Comparison of ENCODE assay signal across 1 cellular context in genomic region chr19:13841339-13842293, GRCh38.
A peak's percentile ranks its signal among the peaks of the same experiment; 100 is the strongest.
TF ChIP-seq lines count a peak whose summit lies in the region.

No MANE protein-coding gene starts in this region.

TF ChIP-seq in K562, 482 proteins besides CTCF, POLR2A, EP300 and RAD21 (continued from another document and continues in another):
- no peak for TF ChIP-seq ZNF318 (IDR thresholded peaks at IDR 0.05; ENCODE audit: borderline replicate concordance in 1 of 2, low read depth in 1 of 2)
- TF ChIP-seq CHD2 (IDR thresholded peaks at IDR 0.05; ENCODE audit: low read depth, low read length): peak; percentile 8; the same call in 1 of the 2 replicates
- peak; percentile 37; the same call in 1 of the 2 replicates for TF ChIP-seq MYC (IDR thresholded peaks at IDR 0.05; ENCODE audit: low read depth, low read length)
- no peak for TF ChIP-seq MYC (CRISPR knock-in tag; IDR thresholded peaks at IDR 0.05; ENCODE audit: borderline replicate concordance, low read depth)
- no peak for TF ChIP-seq MXD1 (CRISPR knock-in tag; IDR thresholded peaks at IDR 0.05; ENCODE audit: borderline replicate concordance, poor library complexity, severe bottlenecking)
- TF ChIP-seq NRF1 (conservative IDR thresholded peaks at IDR 0.05 in 1 of 2, IDR thresholded peaks at IDR 0.05 in 1 of 2): peak; percentile 48 to 64; a peak in 3 of 4 replicates
- TF ChIP-seq BHLHE40 (IDR thresholded peaks at IDR 0.05; ENCODE audit: low read length): peak; percentile 70
- TF ChIP-seq ZBTB43 (CRISPR knock-in tag; IDR thresholded peaks at IDR 0.05): no peak
- TF ChIP-seq PCBP1 (IDR thresholded peaks at IDR 0.05; ENCODE audit: low read depth, low read length, poor library complexity, severe bottlenecking): peak; percentile 2
- TF ChIP-seq ZNF280B (CRISPR knock-in tag; IDR thresholded peaks at IDR 0.05): no peak
- 0 out of 2 replicates have a peak, but pooled peaks have one; percentile 16 for TF ChIP-seq ATF6 (CRISPR knock-in tag; IDR thresholded peaks at IDR 0.05)
- peak; percentile 61; the same call in 1 of the 2 replicates for TF ChIP-seq HNRNPL (IDR thresholded peaks at IDR 0.05; ENCODE audit: low read depth, low read length)
- TF ChIP-seq NKRF (IDR thresholded peaks at IDR 0.05; ENCODE audit: borderline replicate concordance): peak; percentile 60; the same call in 1 of the 2 replicates
- 0 out of 2 replicates have a peak, but pooled peaks have one; percentile 56 for TF ChIP-seq ZNF589 (CRISPR knock-in tag; IDR thresholded peaks at IDR 0.05; ENCODE audit: low read depth)
- no peak for TF ChIP-seq RFX7 (CRISPR knock-in tag; IDR thresholded peaks at IDR 0.05)
- TF ChIP-seq CHD1 (IDR thresholded peaks at IDR 0.05; ENCODE audit: low read length): peak; percentile 34
- TF ChIP-seq KDM5B (IDR thresholded peaks at IDR 0.05; ENCODE audit: insufficient replicate concordance, low read depth, low read length): peak; percentile 58
- TF ChIP-seq HDAC1 (IDR thresholded peaks at IDR 0.05): peak in 1 of 2 experiments; percentile 36; a peak in 1 of 4 replicates
- TF ChIP-seq NBN (IDR thresholded peaks at IDR 0.05; ENCODE audit: low read depth): no peak
- TF ChIP-seq PTRF (tag; IDR thresholded peaks at IDR 0.05): no peak
- peak; percentile 81 for TF ChIP-seq MAX (CRISPR knock-in tag; IDR thresholded peaks at IDR 0.05)
- TF ChIP-seq NCOR1 (IDR thresholded peaks at IDR 0.05): peak; percentile 13; the same call in 1 of the 2 replicates
- TF ChIP-seq ERF (CRISPR knock-in tag; IDR thresholded peaks at IDR 0.05): 0 out of 2 replicates have a peak, but pooled peaks have one; percentile 12
- no peak for TF ChIP-seq ZNF740 (CRISPR knock-in tag; IDR thresholded peaks at IDR 0.05)
- TF ChIP-seq ZNF740 (tag; IDR thresholded peaks at IDR 0.05): no peak; a peak in 1 of 4 replicates
- TF ChIP-seq RBM17 (IDR thresholded peaks at IDR 0.05; ENCODE audit: borderline replicate concordance, low read depth, low read length): no peak
- TF ChIP-seq FOXO4 (CRISPR knock-in tag; IDR thresholded peaks at IDR 0.05): 0 out of 2 replicates have a peak, but pooled peaks have one; percentile 38
- TF ChIP-seq CREB3L1 (IDR thresholded peaks at IDR 0.05; ENCODE audit: borderline replicate concordance, low read depth): no peak
- TF ChIP-seq RBM39 (optimal IDR thresholded peaks at IDR 0.05; ENCODE audit: low read depth, low read length): no peak
- no peak for TF ChIP-seq WHSC1 (IDR thresholded peaks at IDR 0.05; ENCODE audit: low read length)
- no peak for TF ChIP-seq ELF1 (tag; IDR thresholded peaks at IDR 0.05)
